In the genomic region with DNA sequence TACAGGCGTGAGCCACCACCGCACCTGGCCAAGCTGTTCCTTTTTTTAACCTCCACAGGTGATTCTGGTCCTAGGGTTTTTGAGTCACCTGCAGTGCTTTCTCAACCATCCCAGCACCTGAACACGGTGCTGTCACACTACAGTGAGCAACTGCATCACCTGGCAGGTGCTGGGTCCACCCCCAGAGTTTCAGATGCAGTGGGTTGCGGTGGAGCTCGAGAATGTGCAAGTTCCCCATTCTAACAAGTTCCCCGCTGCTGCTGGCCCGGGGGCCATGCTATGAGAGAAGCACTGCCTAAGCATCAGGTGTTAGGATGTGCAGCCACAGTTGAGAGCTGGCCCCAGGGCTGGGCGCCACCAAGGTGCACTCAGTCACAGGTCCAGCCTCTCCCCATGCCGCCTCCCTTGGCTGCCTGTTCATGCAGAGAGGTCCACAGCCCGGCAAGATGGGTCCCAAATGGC, we compare ENCODE assay signal across 9 cellular contexts. TPM values are rescaled to one million over a fixed set of nuclear protein-coding genes. Genes with fewer than 3 reads are reported as not detected.
DNase-seq lines count a peak whose midpoint lies in the region; ATAC-seq and TF ChIP-seq lines count a peak whose summit lies in the region.
"Had no signal": no experiment of that assay in that cellular context is flagged by ENCODE, and none has a peak within 500 bp of the region (broad histone marks: within the 10 kb centered on the region; RNA-seq: fewer than 3 reads in every experiment).

No MANE protein-coding gene starts in this region.

- H3K9me3 ChIP-seq in CD4-positive, alpha-beta T cell (ENCODE audit: control insufficient read depth, low read length) = no peaks in the 10 kb centered on the region
- H3K9me3 ChIP-seq in SU-DHL-6 (ENCODE audit: insufficient read depth, low read length) = no peaks in the 10 kb centered on the region
- H3K9me3 ChIP-seq: SJSA1 had no signal

- H3K27ac ChIP-seq in CD4-positive, alpha-beta T cell (ENCODE audit: low read depth, low read length) = peak overlapping the region; percentile 51
- H3K27ac ChIP-seq in SU-DHL-6 (ENCODE audit: low read depth, low read length) = 0 out of 2 replicates have a peak overlapping the region, but pooled peaks have one; percentile 6
- H3K27ac ChIP-seq: SJSA1 had no signal

- H3K27me3 Mint-ChIP-seq in CD4-positive, alpha-beta T cell = no peaks in the 10 kb centered on the region
- H3K27me3 Mint-ChIP-seq in chondrocyte (ENCODE audit: low read depth) = no peaks in the 10 kb centered on the region

- peaks cover 25% of the 10 kb centered on the region for H3K36me3 Mint-ChIP-seq in CD4-positive, alpha-beta T cell (ENCODE audit: low read depth)
- no peaks in the 10 kb centered on the region for H3K36me3 Mint-ChIP-seq in chondrocyte (ENCODE audit: low read depth)

- H3K9ac ChIP-seq in SU-DHL-6 (ENCODE audit: low read length) = no peak overlapping the region

- H3K4me3 ChIP-seq in SU-DHL-6 (ENCODE audit: insufficient read depth, low read length, poor library complexity, severe bottlenecking) = no peak overlapping the region
- H3K4me3 ChIP-seq: SJSA1 had no signal

- CTCF ChIA-PET in CD4-positive, alpha-beta T cell (lab: Charles Lee) = interaction anchor here (3.6 kb wide), 1 partner anchor 32 kb away, joined by 18 read pairs; no protein-coding TSS in a partner anchor

- TF ChIP-seq CTCF in CD4-positive, alpha-beta T cell (IDR thresholded peaks at IDR 0.05) = no peak
- TF ChIP-seq CTCF in SU-DHL-6 (IDR thresholded peaks at IDR 0.05; ENCODE audit: insufficient read depth, low read length, poor library complexity, severe bottlenecking) (no peak), chondrocyte (IDR thresholded peaks at IDR 0.05) (no peak)

- H3K4me1 Mint-ChIP-seq in CD4-positive, alpha-beta T cell (ENCODE audit: low read depth) = peaks cover 85% of the 10 kb centered on the region
- peaks cover 46% of the 10 kb centered on the region for H3K4me1 Mint-ChIP-seq in chondrocyte (ENCODE audit: low read depth)

- H3K27ac Mint-ChIP-seq in CD4-positive, alpha-beta T cell = peak overlapping the region; percentile 93
- no peak overlapping the region for H3K27ac Mint-ChIP-seq in chondrocyte (ENCODE audit: unreplicated experiment)

- no peak for DNase-seq in CD4-positive, alpha-beta T cell
- DNase-seq in NCI-H2029 (lab: John Stamatoyannopoulos, UW) (no peak), chondrocyte (ENCODE audit: low spot score) (no peak), left cardiac atrium (no peak), GOT3 (lab: John Stamatoyannopoulos, UW) (no peak)

- no peaks in the 10 kb centered on the region for H3K9me2 ChIP-seq in SU-DHL-6 (replicated peaks; ENCODE audit: insufficient read depth, low read length)

- POLR2A ChIA-PET in CD4-positive, alpha-beta T cell (lab: Charles Lee) = interaction anchor here (1.0 to 6.4 kb wide), 5 partner anchors 8 to 35 kb away, joined by 3 to 83 read pairs (median 15); a partner anchor contains a TSS

- no peaks in the 10 kb centered on the region for H3F3A ChIP-seq in SU-DHL-6 (ENCODE audit: insufficient read depth)

- no peaks in the 10 kb centered on the region for H3K9me3 Mint-ChIP-seq in CD4-positive, alpha-beta T cell
- H3K9me3 Mint-ChIP-seq in chondrocyte (ENCODE audit: low read depth) = no peaks in the 10 kb centered on the region

- H3K27me3 ChIP-seq in CD4-positive, alpha-beta T cell (ENCODE audit: control insufficient read depth, insufficient read depth, low read length) = no peaks in the 10 kb centered on the region
- H3K27me3 ChIP-seq in SU-DHL-6 (ENCODE audit: low read length) = no peaks in the 10 kb centered on the region
- H3K27me3 ChIP-seq: SJSA1 had no signal

- H3K4me2 ChIP-seq in SU-DHL-6 (ENCODE audit: low read depth, low read length, poor library complexity, severe bottlenecking) = no peak overlapping the region

- H2AFZ ChIP-seq in SU-DHL-6 (ENCODE audit: low read depth, low read length, severe bottlenecking) = no peak overlapping the region

- H3K4me3 Mint-ChIP-seq in CD4-positive, alpha-beta T cell = peak overlapping the region; percentile 45
- H3K4me3 Mint-ChIP-seq in chondrocyte (ENCODE audit: unreplicated experiment) = no peak overlapping the region

- H3K36me3 ChIP-seq in SU-DHL-6 (ENCODE audit: low read length) = no peaks in the 10 kb centered on the region
- H3K36me3 ChIP-seq: SJSA1 had no signal

- intact Hi-C loops in CD4-positive, alpha-beta T cell (cut with DNase I, micrococcal nuclease) = no loop called here
- intact Hi-C loops in left cardiac atrium (cut with DNase I) = loop anchor here (1.0 to 10.0 kb wide), 2 partner anchors 178 kb away; no protein-coding TSS in a partner anchor

- H4K20me1 ChIP-seq in SU-DHL-6 (ENCODE audit: low read depth, low read length) = no peaks in the 10 kb centered on the region

- H3K79me2 ChIP-seq in SU-DHL-6 (ENCODE audit: insufficient read depth, low read length) = no peaks in the 10 kb centered on the region

- peak; percentile 35 for ATAC-seq in CD4-positive, alpha-beta T cell (ENCODE audit: poor library complexity)
- ATAC-seq in GM19035 (IDR thresholded peaks at IDR 0.05; ENCODE audit: unreplicated experiment) = peak; percentile 89
- ATAC-seq in HG02938 (IDR thresholded peaks at IDR 0.05; ENCODE audit: unreplicated experiment) = peak; percentile 90
- no peak for ATAC-seq in left cardiac atrium

RNA-seq across cellular contexts. Expression of a gene that starts 18.0 kb away (rescaled TPM):
- total RNA-seq in CD4-positive, alpha-beta T cell = 100 to 1,000 TPM; 152 to 157 TPM
- total RNA-seq in chondrocyte (3.8 to 4.5 TPM (median 4.5 TPM) in 3 replicates), left cardiac atrium (10 to 100 TPM in 1 of 2 donors, 1 to 10 TPM in 1; 4.0 to 10.2 TPM)

RNA-seq across cellular contexts. Expression of a gene that starts 35.7 kb away (rescaled TPM):
- 10 to 100 TPM; 40.7 to 43.7 TPM for total RNA-seq in CD4-positive, alpha-beta T cell
- total RNA-seq in chondrocyte (28.6 to 30.4 TPM (median 30.2 TPM) in 3 replicates), left cardiac atrium (10 to 100 TPM in 1 of 2 donors, 1 to 10 TPM in 1; 9.9 to 15.4 TPM)

Comparison
In these comparisons a context has a peak if more than half of its experiments do, and no peak if none do; other contexts are left out.
1. ATAC-seq: peak in CD4-positive, alpha-beta T cell (single experiment), GM19035 (single experiment) and HG02938 (single experiment); none in left cardiac atrium (0 of 2).
2. RNA of a gene that starts 18.0 kb away (total RNA-seq): 152 to 157 TPM in CD4-positive, alpha-beta T cell; 4.0 to 10.2 TPM in left cardiac atrium and 3.8 to 4.5 TPM in chondrocyte; every median in the first group is over 10 times any median in the second.
3. intact Hi-C loops: an anchor here in left cardiac atrium (1.0 to 10.0 kb wide); none called in CD4-positive, alpha-beta T cell.